In the genomic region with DNA sequence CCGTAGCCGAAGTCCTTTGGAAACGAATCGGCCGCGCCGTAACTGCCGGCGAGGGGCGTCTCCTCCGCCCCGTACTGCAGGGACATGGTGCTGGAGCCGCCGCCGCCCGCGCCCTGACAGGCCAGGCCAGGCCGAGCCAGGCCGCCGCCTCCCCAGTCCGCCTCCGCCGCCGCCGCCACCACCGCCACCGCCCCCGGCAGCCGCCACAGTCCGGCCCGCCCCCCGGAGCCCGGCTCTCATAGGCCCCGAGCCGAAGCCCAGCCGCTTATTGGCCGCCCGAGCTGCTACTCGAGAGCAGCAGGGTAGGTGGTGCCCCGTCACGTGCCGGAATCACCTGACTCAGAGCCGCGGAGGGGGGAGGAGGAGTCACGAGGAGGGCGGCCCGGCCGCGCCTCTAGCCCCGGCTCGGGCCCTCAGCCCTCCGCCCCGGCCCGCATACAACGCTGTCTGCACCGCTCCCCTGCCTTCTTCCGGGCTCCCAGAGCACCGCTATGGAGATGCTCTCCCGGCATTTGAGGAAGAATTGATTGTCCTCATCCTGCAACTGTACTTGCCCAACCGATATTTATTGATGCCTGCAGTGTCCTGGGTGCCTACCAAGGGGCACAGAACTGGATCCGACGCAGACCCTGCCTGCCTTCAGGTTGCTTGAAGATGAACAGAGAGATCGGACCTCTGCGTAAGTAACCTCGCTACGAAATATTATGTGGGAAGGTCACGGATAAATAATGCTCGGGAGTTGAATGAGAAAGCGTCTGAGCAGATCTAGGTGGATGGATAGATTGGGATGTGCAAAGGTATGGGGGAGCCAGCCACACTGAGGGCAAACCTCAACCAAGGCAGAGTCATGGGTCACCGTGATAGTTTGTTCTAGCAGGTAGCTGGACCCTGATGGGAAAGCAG, we compare ENCODE assay signal across 1 cellular context.
A peak's percentile ranks its signal among the peaks of the same experiment; 100 is the strongest.
TF ChIP-seq lines count a peak whose summit lies in the region.

A gene with protein sequence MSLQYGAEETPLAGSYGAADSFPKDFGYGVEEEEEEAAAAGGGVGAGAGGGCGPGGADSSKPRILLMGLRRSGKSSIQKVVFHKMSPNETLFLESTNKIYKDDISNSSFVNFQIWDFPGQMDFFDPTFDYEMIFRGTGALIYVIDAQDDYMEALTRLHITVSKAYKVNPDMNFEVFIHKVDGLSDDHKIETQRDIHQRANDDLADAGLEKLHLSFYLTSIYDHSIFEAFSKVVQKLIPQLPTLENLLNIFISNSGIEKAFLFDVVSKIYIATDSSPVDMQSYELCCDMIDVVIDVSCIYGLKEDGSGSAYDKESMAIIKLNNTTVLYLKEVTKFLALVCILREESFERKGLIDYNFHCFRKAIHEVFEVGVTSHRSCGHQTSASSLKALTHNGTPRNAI (minus strand): TSS at position 212 of the 903 bp plus-strand sequence. CDS start 126 bp downstream, at position 86.

TF ChIP-seq in HCT116, 20 proteins besides CTCF, POLR2A, EP300 and RAD21 (continued from another document):
- TF ChIP-seq EZH2phosphoT487 (IDR thresholded peaks at IDR 0.05; ENCODE audit: borderline replicate concordance) (no peak), SP1 (IDR thresholded peaks at IDR 0.05; ENCODE audit: low read depth) (peak; percentile 90), YY1 (IDR thresholded peaks at IDR 0.05; ENCODE audit: extremely low read depth, insufficient replicate concordance, low read depth, low read length) (peak; percentile 44), SIN3A (IDR thresholded peaks at IDR 0.05; ENCODE audit: low read depth) (peak; percentile 82), ZFX (IDR thresholded peaks at IDR 0.05) (peak; percentile 45), FOSL1 (IDR thresholded peaks at IDR 0.05; ENCODE audit: low read depth) (no peak), CBX3 (IDR thresholded peaks at IDR 0.05; ENCODE audit: low read depth) (no peak; the same call in 1 of the 2 replicates)
- TF ChIP-seq, protein P1, sequence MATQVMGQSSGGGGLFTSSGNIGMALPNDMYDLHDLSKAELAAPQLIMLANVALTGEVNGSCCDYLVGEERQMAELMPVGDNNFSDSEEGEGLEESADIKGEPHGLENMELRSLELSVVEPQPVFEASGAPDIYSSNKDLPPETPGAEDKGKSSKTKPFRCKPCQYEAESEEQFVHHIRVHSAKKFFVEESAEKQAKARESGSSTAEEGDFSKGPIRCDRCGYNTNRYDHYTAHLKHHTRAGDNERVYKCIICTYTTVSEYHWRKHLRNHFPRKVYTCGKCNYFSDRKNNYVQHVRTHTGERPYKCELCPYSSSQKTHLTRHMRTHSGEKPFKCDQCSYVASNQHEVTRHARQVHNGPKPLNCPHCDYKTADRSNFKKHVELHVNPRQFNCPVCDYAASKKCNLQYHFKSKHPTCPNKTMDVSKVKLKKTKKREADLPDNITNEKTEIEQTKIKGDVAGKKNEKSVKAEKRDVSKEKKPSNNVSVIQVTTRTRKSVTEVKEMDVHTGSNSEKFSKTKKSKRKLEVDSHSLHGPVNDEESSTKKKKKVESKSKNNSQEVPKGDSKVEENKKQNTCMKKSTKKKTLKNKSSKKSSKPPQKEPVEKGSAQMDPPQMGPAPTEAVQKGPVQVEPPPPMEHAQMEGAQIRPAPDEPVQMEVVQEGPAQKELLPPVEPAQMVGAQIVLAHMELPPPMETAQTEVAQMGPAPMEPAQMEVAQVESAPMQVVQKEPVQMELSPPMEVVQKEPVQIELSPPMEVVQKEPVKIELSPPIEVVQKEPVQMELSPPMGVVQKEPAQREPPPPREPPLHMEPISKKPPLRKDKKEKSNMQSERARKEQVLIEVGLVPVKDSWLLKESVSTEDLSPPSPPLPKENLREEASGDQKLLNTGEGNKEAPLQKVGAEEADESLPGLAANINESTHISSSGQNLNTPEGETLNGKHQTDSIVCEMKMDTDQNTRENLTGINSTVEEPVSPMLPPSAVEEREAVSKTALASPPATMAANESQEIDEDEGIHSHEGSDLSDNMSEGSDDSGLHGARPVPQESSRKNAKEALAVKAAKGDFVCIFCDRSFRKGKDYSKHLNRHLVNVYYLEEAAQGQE (IDR thresholded peaks at IDR 0.05; ENCODE audit: low read depth) = no peak
- TF ChIP-seq, protein P2, sequence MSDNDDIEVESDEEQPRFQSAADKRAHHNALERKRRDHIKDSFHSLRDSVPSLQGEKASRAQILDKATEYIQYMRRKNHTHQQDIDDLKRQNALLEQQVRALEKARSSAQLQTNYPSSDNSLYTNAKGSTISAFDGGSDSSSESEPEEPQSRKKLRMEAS (IDR thresholded peaks at IDR 0.05) = peak; percentile 90
